Comparison of ENCODE assay signal across 14 cellular contexts in genomic region chr1:110380667-110381283, GRCh38. TPM values are rescaled to one million over a fixed set of nuclear protein-coding genes. Genes with fewer than 3 reads are reported as not detected.
DNase-seq lines count a peak whose midpoint lies in the region; ATAC-seq, FAIRE-seq and TF ChIP-seq lines count a peak whose summit lies in the region.
"Had no signal": no experiment of that assay in that cellular context is flagged by ENCODE, and none has a peak within 500 bp of the region (broad histone marks: within the 10 kb centered on the region; RNA-seq: fewer than 3 reads in every experiment).

No MANE protein-coding gene starts in this region.

- peaks cover 3% of the 10 kb centered on the region for H3K9me3 Mint-ChIP-seq in stimulated activated memory B cell treated with anti-CD40 and anti-IgM and Interleukin-4, amounts not matched to agents 10 μg/mL and 1 μg/mL and 100 μg/mL, for 72 hours
- H3K9me3 Mint-ChIP-seq: central memory CD8-positive, alpha-beta T cell; type B pancreatic cell had no signal

- no TSS peak for BruUV-seq in PC-9 (replicated peaks; lab: Mats Ljungman, UMichigan)

- peaks cover 47% of the 10 kb centered on the region for H3K4me1 ChIP-seq in PC-9 (replicated peaks; ENCODE audit: insufficient read depth)

- H3K9me2 ChIP-seq in PC-9 (ENCODE audit: insufficient read depth), result no peaks in the 10 kb centered on the region

- no peaks in the 10 kb centered on the region for H3K27me3 ChIP-seq in PC-9 (ENCODE audit: insufficient read depth, low read depth)

- 0 out of 2 replicates have a peak, but pooled peaks cover 20% of the 10 kb centered on the region for H3K36me3 ChIP-seq in PC-9 (ENCODE audit: low read depth)

- peak overlapping the region; percentile 60 for H3K4me3 Mint-ChIP-seq in stimulated activated memory B cell treated with anti-CD40 and anti-IgM and Interleukin-4, amounts not matched to agents 10 μg/mL and 1 μg/mL and 100 μg/mL, for 72 hours
- H3K4me3 Mint-ChIP-seq: central memory CD8-positive, alpha-beta T cell; type B pancreatic cell had no signal

- peak overlapping the region; percentile 79 for H3K27ac ChIP-seq in PC-9
- H3K27ac ChIP-seq in caudate nucleus (ENCODE audit: low read depth, low read length), result no peak overlapping the region

- no peaks in the 10 kb centered on the region; the same call in 1 of the 2 replicates for H3K9me3 ChIP-seq in PC-9 (ENCODE audit: insufficient read depth, low read depth)

- H2AFZ ChIP-seq in PC-9, result no peak overlapping the region

- DNase-seq in GM12891 (ENCODE audit: insufficient read length, low spot score), result no peak
- DNase-seq in PC-9, result peak in 1 of 2 experiments; percentile 80
- peak; percentile 87 for DNase-seq in fibroblast of the conjunctiva (ENCODE audit: low read depth)
- no peak for DNase-seq in caudate nucleus (lab: John Stamatoyannopoulos, UW)
- DNase-seq in kidney tubule cell (ENCODE audit: low spot score), result no peak
- DNase-seq: DMS53, midbrain, NCI-H2107, retina had no signal

- CTCF ChIA-PET in PC-9 (lab: Charles Lee), result no interaction called here

- no peak overlapping the region for H3K4me3 ChIP-seq in PC-9

- peak; percentile 75 for ATAC-seq in stimulated activated memory B cell treated with anti-CD40 and anti-IgM and Interleukin-4, amounts not matched to agents 10 μg/mL and 1 μg/mL and 100 μg/mL, for 72 hours
- no peak for ATAC-seq in esophagus mucosa

- intact Hi-C loops in PC-9 (cut with micrococcal nuclease; ENCODE audit: unreplicated experiment), result no loop called here

- POLR2A ChIA-PET in PC-9 (lab: Charles Lee; ENCODE audit: unreplicated experiment), result no interaction called here

- peaks cover 44% of the 10 kb centered on the region for H3K36me3 Mint-ChIP-seq in stimulated activated memory B cell treated with anti-CD40 and anti-IgM and Interleukin-4, amounts not matched to agents 10 μg/mL and 1 μg/mL and 100 μg/mL, for 72 hours

- H3K27me3 Mint-ChIP-seq in stimulated activated memory B cell treated with anti-CD40 and anti-IgM and Interleukin-4, amounts not matched to agents 10 μg/mL and 1 μg/mL and 100 μg/mL, for 72 hours, result no peaks in the 10 kb centered on the region
- H3K27me3 Mint-ChIP-seq: central memory CD8-positive, alpha-beta T cell; type B pancreatic cell had no signal

- H3K4me2 ChIP-seq in PC-9, result peak overlapping the region; percentile 33

- H3K79me2 ChIP-seq in PC-9 (ENCODE audit: low read depth), result no peaks in the 10 kb centered on the region

- FAIRE-seq in GM12891 (lab: Jason Lieb, UNC), result no peak
- FAIRE-seq: RCC 7860 had no signal

- no peaks in the 10 kb centered on the region for H4K20me1 ChIP-seq in PC-9 (ENCODE audit: insufficient read depth)

- TF ChIP-seq CTCF in PC-9 (conservative IDR thresholded peaks at IDR 0.05), result no peak

- peaks cover 68% of the 10 kb centered on the region for H3K4me1 Mint-ChIP-seq in stimulated activated memory B cell treated with anti-CD40 and anti-IgM and Interleukin-4, amounts not matched to agents 10 μg/mL and 1 μg/mL and 100 μg/mL, for 72 hours

- peak overlapping the region; percentile 86 for H3K27ac Mint-ChIP-seq in stimulated activated memory B cell treated with anti-CD40 and anti-IgM and Interleukin-4, amounts not matched to agents 10 μg/mL and 1 μg/mL and 100 μg/mL, for 72 hours
- H3K27ac Mint-ChIP-seq: type B pancreatic cell had no signal

- peaks cover 63% of the 10 kb centered on the region for H3F3A ChIP-seq in PC-9 (ENCODE audit: insufficient read depth, low read depth)

- TF ChIP-seq POLR2A in GM12891 (IDR thresholded peaks at IDR 0.05; ENCODE audit: low read depth, low read length), result no peak

TF ChIP-seq in GM12891, 5 proteins besides CTCF, POLR2A, EP300 and RAD21:
- TF ChIP-seq TAF1 (IDR thresholded peaks at IDR 0.05; ENCODE audit: low read depth, low read length), result no peak
- no peak for TF ChIP-seq PAX5 (IDR thresholded peaks at IDR 0.05; ENCODE audit: insufficient read depth, low read length, severe bottlenecking)
- TF ChIP-seq POLR2AphosphoS5 (IDR thresholded peaks at IDR 0.05; ENCODE audit: low read depth, low read length), result no peak
- TF ChIP-seq SPI1 (IDR thresholded peaks at IDR 0.05; ENCODE audit: low read depth, low read length), result peak; percentile 15; the same call in 1 of the 2 replicates
- no peak for TF ChIP-seq POU2F2 (IDR thresholded peaks at IDR 0.05; ENCODE audit: low read depth, low read length)

RNA-seq across cellular contexts. Expression of gene SLC16A4, which starts 10.1 kb away (rescaled TPM):
- polyA plus RNA-seq in GM12891 (2012; ENCODE audit: low read depth, missing spikeins), result 0.12 TPM
- total RNA-seq in PC-9 (2021) (24.6 and 32.7 TPM in 2 replicates), esophagus mucosa (0.44 TPM)

RNA-seq across cellular contexts. Expression of gene LAMTOR5, which starts 26.7 kb away (rescaled TPM):
- 281 TPM for polyA plus RNA-seq in GM12891 (2012; ENCODE audit: low read depth, missing spikeins)
- total RNA-seq in PC-9 (2021) (140 and 160 TPM in 2 replicates), esophagus mucosa (102 TPM)

RNA-seq across cellular contexts. Expression of gene RBM15, which starts 41.6 kb away (rescaled TPM):
- 13.4 TPM for polyA plus RNA-seq in GM12891 (2012; ENCODE audit: low read depth, missing spikeins)
- total RNA-seq in PC-9 (2021) (42.7 and 43.1 TPM in 2 replicates), esophagus mucosa (14.9 TPM)

Comparison
In these comparisons a context has a peak if more than half of its experiments do, and no peak if none do; other contexts are left out.
1. RNA of gene SLC16A4, which starts 10.1 kb away (total RNA-seq): 24.6 to 32.7 TPM in PC-9; 0.44 TPM in esophagus mucosa (single experiment); every median in the first group is over 10 times any median in the second.